Comparison of ENCODE assay signal across 2 cellular contexts in genomic region chr10:14676732-14677131, GRCh38.
TF ChIP-seq lines count a peak whose summit lies in the region.

No MANE protein-coding gene starts in this region.

TF ChIP-seq in H1, 55 proteins besides CTCF, POLR2A, EP300 and RAD21:
- TF ChIP-seq KDM5A (IDR thresholded peaks at IDR 0.05; ENCODE audit: low read length) (no peak), ZNF274 (IDR thresholded peaks at IDR 0.05; ENCODE audit: borderline replicate concordance, extremely low read depth, low read length) (no peak), CHD2 (IDR thresholded peaks at IDR 0.05; ENCODE audit: low read length) (no peak), GTF2F1 (IDR thresholded peaks at IDR 0.05; ENCODE audit: borderline replicate concordance, low read depth, low read length) (no peak), SAP30 (IDR thresholded peaks at IDR 0.05; ENCODE audit: insufficient read depth, insufficient replicate concordance, low read length) (no peak), YY1 (IDR thresholded peaks at IDR 0.05; ENCODE audit: low read depth, low read length) (no peak), MAX (IDR thresholded peaks at IDR 0.05) (no peak), CHD1 (IDR thresholded peaks at IDR 0.05; ENCODE audit: low read depth, low read length) (no peak), POLR2AphosphoS5 (IDR thresholded peaks at IDR 0.05; ENCODE audit: low read depth, low read length) (no peak), JUND (IDR thresholded peaks at IDR 0.05; ENCODE audit: low read length) (no peak), HDAC2 (IDR thresholded peaks at IDR 0.05; ENCODE audit: borderline replicate concordance in 1 of 2, low read depth in 2 of 2, low read length in 2 of 2) (no peak), BACH1 (IDR thresholded peaks at IDR 0.05; ENCODE audit: low read length) (no peak)

TF ChIP-seq in neural cell, 6 proteins besides CTCF, POLR2A, EP300 and RAD21:
- TF ChIP-seq MXI1 (conservative IDR thresholded peaks at IDR 0.05; ENCODE audit: poor library complexity, severe bottlenecking) (no peak), SMC3 (conservative IDR thresholded peaks at IDR 0.05; ENCODE audit: poor library complexity) (no peak), TAF1 (IDR thresholded peaks at IDR 0.05; ENCODE audit: low read depth) (no peak), POLR2AphosphoS5 (IDR thresholded peaks at IDR 0.05) (no peak), REST (IDR thresholded peaks at IDR 0.05; ENCODE audit: borderline replicate concordance) (no peak), EZH2 (IDR thresholded peaks at IDR 0.05; ENCODE audit: borderline replicate concordance, insufficient read depth, low read length, poor library complexity, severe bottlenecking) (no peak)
